Comparison of ENCODE assay signal across 8 cellular contexts in the genomic region with DNA sequence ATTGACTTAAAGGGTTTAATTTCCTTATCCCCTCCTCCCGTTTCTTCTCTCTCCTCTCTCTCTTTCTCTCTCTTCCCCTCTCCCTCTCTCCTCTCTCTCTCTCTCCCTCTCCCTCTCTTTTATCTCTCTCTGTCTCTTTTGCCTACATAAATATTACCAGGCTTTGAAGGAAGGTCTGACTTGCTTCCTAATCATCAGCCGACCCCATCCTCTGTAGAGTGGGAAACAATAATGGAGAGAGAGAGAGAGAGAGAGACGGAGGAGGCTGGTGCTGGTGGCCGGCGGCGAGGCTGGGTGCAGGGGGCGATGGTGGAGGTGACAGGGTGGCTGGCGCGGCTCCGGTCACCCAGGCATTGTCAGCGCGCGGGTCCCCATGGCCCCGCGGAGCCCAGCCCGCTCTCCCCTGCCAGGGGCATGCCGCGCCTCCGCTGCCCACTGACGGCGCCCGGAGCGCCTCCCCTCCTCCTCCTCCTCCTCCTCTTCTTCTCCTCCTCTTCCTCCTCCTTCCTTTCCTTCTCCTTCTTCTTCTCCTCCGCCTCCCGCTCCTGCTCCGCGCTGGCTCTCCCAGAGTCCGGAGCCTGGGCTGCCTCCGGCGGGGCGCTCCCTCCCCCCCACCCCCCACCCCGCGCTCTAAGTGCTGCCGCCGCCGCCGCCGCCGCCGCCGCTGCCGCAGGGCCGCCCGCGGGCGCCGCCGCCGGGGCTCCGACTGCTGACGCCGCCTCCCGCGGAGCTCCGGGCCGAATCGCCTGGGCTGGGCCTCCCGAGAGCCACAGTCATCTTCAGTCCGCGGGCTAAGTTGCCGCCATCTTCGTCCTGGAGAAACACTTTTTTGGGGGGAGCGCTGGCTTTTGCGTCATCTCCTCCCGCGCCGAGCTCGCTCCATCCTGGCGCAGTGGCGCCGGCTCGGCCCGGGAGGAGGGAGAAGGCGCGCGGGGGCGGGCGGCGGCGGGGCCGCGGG.
DNase-seq lines count a peak whose midpoint lies in the region; ATAC-seq lines count a peak whose summit lies in the region.

No MANE protein-coding gene starts in this region.

- no peak overlapping the region for H3K4me3 Mint-ChIP-seq in stimulated activated memory B cell treated with anti-CD40 and anti-IgM and Interleukin-4, amounts not matched to agents 10 μg/mL and 1 μg/mL and 100 μg/mL, for 72 hours

- peaks cover 48% of the 10 kb centered on the region for H3K27me3 Mint-ChIP-seq in stimulated activated memory B cell treated with anti-CD40 and anti-IgM and Interleukin-4, amounts not matched to agents 10 μg/mL and 1 μg/mL and 100 μg/mL, for 72 hours

- peaks cover 4% of the 10 kb centered on the region for H3K9me3 Mint-ChIP-seq in stimulated activated memory B cell treated with anti-CD40 and anti-IgM and Interleukin-4, amounts not matched to agents 10 μg/mL and 1 μg/mL and 100 μg/mL, for 72 hours

- H3K36me3 Mint-ChIP-seq in stimulated activated memory B cell treated with anti-CD40 and anti-IgM and Interleukin-4, amounts not matched to agents 10 μg/mL and 1 μg/mL and 100 μg/mL, for 72 hours, result no peaks in the 10 kb centered on the region

- no peak overlapping the region for H3K27ac Mint-ChIP-seq in stimulated activated memory B cell treated with anti-CD40 and anti-IgM and Interleukin-4, amounts not matched to agents 10 μg/mL and 1 μg/mL and 100 μg/mL, for 72 hours

- peaks cover 8% of the 10 kb centered on the region for H3K4me1 Mint-ChIP-seq in stimulated activated memory B cell treated with anti-CD40 and anti-IgM and Interleukin-4, amounts not matched to agents 10 μg/mL and 1 μg/mL and 100 μg/mL, for 72 hours

- ATAC-seq in stimulated activated memory B cell treated with anti-CD40 and anti-IgM and Interleukin-4, amounts not matched to agents 10 μg/mL and 1 μg/mL and 100 μg/mL, for 72 hours, result no peak
- ATAC-seq in HG02884 (IDR thresholded peaks at IDR 0.05; ENCODE audit: unreplicated experiment), result no peak

- peak in 9 of 14 donors; percentile 6 to 54 (median 21) for DNase-seq in C1 segment of cervical spinal cord (lab: John Stamatoyannopoulos, UW)
- peak; percentile 65 for DNase-seq in NCI-H1417 treated with DMSO at 0.1 percent for 48 hours (lab: John Stamatoyannopoulos, UW)
- peak; percentile 82 for DNase-seq in astrocyte of the hippocampus (ENCODE audit: low read depth, low spot score)
- peak; percentile 69 for DNase-seq in islet precursor cell
- peak; percentile 28 for DNase-seq in superior temporal gyrus (ENCODE audit: extremely low spot score)
- DNase-seq in effector CD4-positive, alpha-beta T cell, result no peak
